9 cellular contexts compared by ENCODE assay signal in the genomic region with DNA sequence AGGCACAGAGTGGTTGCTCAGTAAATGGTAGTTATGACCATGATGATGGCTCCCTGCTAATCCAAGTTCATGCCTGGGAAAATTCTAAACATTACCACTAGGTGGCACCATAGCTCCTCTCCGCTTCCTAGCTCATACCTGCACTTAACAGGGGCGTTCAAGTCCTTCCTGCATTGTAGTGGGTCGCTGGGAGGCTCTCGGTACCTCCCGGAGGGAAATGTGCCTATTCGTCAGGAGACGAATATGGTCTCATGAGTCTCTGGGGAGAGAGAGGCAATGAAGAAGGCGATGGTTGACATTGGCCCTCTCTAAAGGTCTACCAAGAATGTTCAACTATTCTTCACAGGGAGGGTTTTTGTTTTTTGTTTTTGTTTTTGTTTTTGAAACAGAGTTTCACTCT. TPM values are rescaled to one million over a fixed set of nuclear protein-coding genes. Genes with fewer than 3 reads are reported as not detected.
A peak's percentile ranks its signal among the peaks of the same experiment; 100 is the strongest.
DNase-seq lines count a peak whose midpoint lies in the region; ATAC-seq and TF ChIP-seq lines count a peak whose summit lies in the region.
"Had no signal": no experiment of that assay in that cellular context is flagged by ENCODE, and none has a peak within 500 bp of the region (broad histone marks: within the 10 kb centered on the region; RNA-seq: fewer than 3 reads in every experiment).

No MANE protein-coding gene starts in this region.

- no peaks in the 10 kb centered on the region for H3K36me3 ChIP-seq in Panc1 (ENCODE audit: control insufficient read depth, insufficient read depth, low read length)

- CTCF ChIA-PET in CD4-positive, alpha-beta T cell (lab: Charles Lee): interaction anchor here (0.6 to 1.7 kb wide), 7 partner anchors 9 to 37 kb away, joined by 3 to 8 read pairs (median 5); a partner anchor contains a TSS
- CTCF ChIA-PET in Panc1 (lab: Charles Lee): interaction anchor here (0.6 to 1.6 kb wide), 8 partner anchors 12 to 148 kb away, joined by 3 to 24 read pairs (median 5); no protein-coding TSS in a partner anchor

- DNase-seq in CD4-positive, alpha-beta T cell: peak in 9 of 10 experiments; percentile 15 to 51 (median 31)
- DNase-seq in LoVo (ENCODE audit: low spot score) (peak; percentile 86), Panc1 (ENCODE audit: low read depth, low spot score) (peak; percentile 72), fibroblast of villous mesenchyme (ENCODE audit: low read depth) (peak; percentile 83), non-pigmented ciliary epithelial cell (ENCODE audit: low read depth) (peak; percentile 28)
- DNase-seq in activated T-cell treated with anti-CD3 and anti-CD28 coated beads, Interleukin-2, amount 50 U/mL, for 48 hours: peak; percentile 59 to 62

- no peak overlapping the region for H3K27ac ChIP-seq in CD4-positive, alpha-beta T cell (ENCODE audit: low read depth, low read length)
- no peak overlapping the region for H3K27ac ChIP-seq in Panc1 (ENCODE audit: low read length)

- intact Hi-C loops in CD4-positive, alpha-beta T cell (cut with DNase I, micrococcal nuclease): loop anchor here (1.0 to 10.0 kb wide), 7 partner anchors 135 to 545 kb away; no protein-coding TSS in a partner anchor
- intact Hi-C loops in Panc1 (cut with micrococcal nuclease; ENCODE audit: unreplicated experiment): loop anchor here (5.0 to 10.0 kb wide), 2 partner anchors 152 to 335 kb away; a partner anchor contains a TSS

- POLR2A ChIA-PET in CD4-positive, alpha-beta T cell (lab: Charles Lee): interaction anchor here (0.6 kb wide), 2 partner anchors 10 to 346 kb away, joined by 3 read pairs; no protein-coding TSS in a partner anchor
- POLR2A ChIA-PET in Panc1 (lab: Charles Lee): interaction anchor here (0.6 kb wide), 1 partner anchor 143 kb away, joined by 3 read pairs; no protein-coding TSS in a partner anchor

- TF ChIP-seq CTCF in CD4-positive, alpha-beta T cell (IDR thresholded peaks at IDR 0.05): peak; percentile 91
- TF ChIP-seq CTCF in Panc1 (IDR thresholded peaks at IDR 0.05): peak; percentile 94
- TF ChIP-seq CTCF in fibroblast of villous mesenchyme (IDR thresholded peaks at IDR 0.05; ENCODE audit: insufficient read depth, low read depth, low read length): peak; percentile 92

- H3K27ac Mint-ChIP-seq in CD4-positive, alpha-beta T cell: no peak overlapping the region

- no peaks in the 10 kb centered on the region for H3K36me3 Mint-ChIP-seq in CD4-positive, alpha-beta T cell (ENCODE audit: low read depth)

- H3K9me3 Mint-ChIP-seq in CD4-positive, alpha-beta T cell: no peaks in the 10 kb centered on the region

- no peaks in the 10 kb centered on the region for H3K9me3 ChIP-seq in CD4-positive, alpha-beta T cell (ENCODE audit: control insufficient read depth, low read length)
- H3K9me3 ChIP-seq in Panc1 (ENCODE audit: control insufficient read depth, insufficient read depth, low read depth, low read length): no peaks in the 10 kb centered on the region

- in situ Hi-C loops in Panc1 (cut with HindIII; ENCODE audit: low pct_unique_long_range_greater_than_20kb, low sequenced_read_pairs): no loop called here

- no TSS peak for BruUV-seq in Panc1 (replicated peaks; lab: Mats Ljungman, UMichigan)

- no peaks in the 10 kb centered on the region for H3K4me1 ChIP-seq in Panc1 (ENCODE audit: control insufficient read depth, insufficient read depth, low read length)

- ATAC-seq in CD4-positive, alpha-beta T cell (ENCODE audit: poor library complexity): peak; percentile 86
- ATAC-seq in GM19397 (IDR thresholded peaks at IDR 0.05; ENCODE audit: unreplicated experiment): peak; percentile 69
- ATAC-seq in Panc1: peak; percentile 96
- ATAC-seq in GM19324 (IDR thresholded peaks at IDR 0.05; ENCODE audit: low FRiP score, unreplicated experiment): no peak

- H3K4me1 Mint-ChIP-seq in CD4-positive, alpha-beta T cell (ENCODE audit: low read depth): no peaks in the 10 kb centered on the region

- H3K4me3 Mint-ChIP-seq in CD4-positive, alpha-beta T cell: no peak overlapping the region

- H3K4me3 ChIP-seq in Panc1 (ENCODE audit: low read depth in 2 of 2, low read length in 2 of 2): no peak overlapping the region; a peak in 1 of 4 replicates
- peak overlapping the region; percentile 15 for H3K4me3 ChIP-seq in fibroblast of villous mesenchyme (ENCODE audit: low read depth, low read length)

- H3K27me3 ChIP-seq in CD4-positive, alpha-beta T cell (ENCODE audit: control insufficient read depth, insufficient read depth, low read length): peaks cover 6% of the 10 kb centered on the region
- H3K27me3 ChIP-seq in Panc1 (ENCODE audit: control insufficient read depth, insufficient read depth, low read length): no peaks in the 10 kb centered on the region

- peaks cover 5% of the 10 kb centered on the region for H3K27me3 Mint-ChIP-seq in CD4-positive, alpha-beta T cell

RNA-seq across cellular contexts. Expression of a gene that starts 10.9 kb away (rescaled TPM):
- under 1 TPM in 1 of 2 experiments, not detected in 1; 0.22 TPM for total RNA-seq in CD4-positive, alpha-beta T cell
- 6.4 TPM for total RNA-seq in Panc1 (2021; ENCODE audit: unreplicated experiment)
- polyA plus RNA-seq in Panc1 (2012; ENCODE audit: insufficient read length): 6.5 TPM
- under 0.01 TPM in 2 replicates for total RNA-seq in fibroblast of villous mesenchyme

RNA-seq across cellular contexts. Expression of a gene that starts 36.0 kb away (rescaled TPM):
- not detected for total RNA-seq in CD4-positive, alpha-beta T cell
- total RNA-seq in Panc1 (2021; ENCODE audit: unreplicated experiment): 1.1 TPM
- 2.0 TPM for polyA plus RNA-seq in Panc1 (2012; ENCODE audit: insufficient read length)
- total RNA-seq in fibroblast of villous mesenchyme: 0.32 and 0.43 TPM in 2 replicates
- total RNA-seq: temporal lobe had no signal

RNA-seq across cellular contexts. Expression of a gene that starts 49.5 kb away (rescaled TPM):
- total RNA-seq in CD4-positive, alpha-beta T cell: not detected
- total RNA-seq in Panc1 (2021; ENCODE audit: unreplicated experiment) (0.18 TPM), fibroblast of villous mesenchyme (under 0.01 TPM in 1 of 2 replicates, not detected in the other)
- polyA plus RNA-seq in Panc1 (2012; ENCODE audit: insufficient read length): not detected

RNA-seq across cellular contexts. Expression of a gene that starts 49.6 kb away (rescaled TPM):
- under 1 TPM; 0.22 TPM for total RNA-seq in CD4-positive, alpha-beta T cell
- total RNA-seq in Panc1 (2021; ENCODE audit: unreplicated experiment) (6.2 TPM), fibroblast of villous mesenchyme (3.9 and 8.2 TPM in 2 replicates)
- 8.3 TPM for polyA plus RNA-seq in Panc1 (2012; ENCODE audit: insufficient read length)

Comparison
In these comparisons a context has a peak if more than half of its experiments do, and no peak if none do; other contexts are left out.
1. DNase-seq: peak in every context shown above with its lines; median percentile 86 in LoVo; 83 in fibroblast of villous mesenchyme; 72 in Panc1; 60 in activated T-cell treated with anti-CD3 and anti-CD28 coated beads, Interleukin-2, amount 50 U/mL, for 48 hours; 31 in CD4-positive, alpha-beta T cell; 28 in non-pigmented ciliary epithelial cell.